In genomic region chr1:36285450-36286101, GRCh38 we compare ENCODE assay signal across 8 cellular contexts. TPM values are rescaled to one million over a fixed set of nuclear protein-coding genes. Genes with fewer than 3 reads are reported as not detected.
DNase-seq lines count a peak whose midpoint lies in the region; ATAC-seq and TF ChIP-seq lines count a peak whose summit lies in the region.

No MANE protein-coding gene starts in this region.

- H3K4me1 ChIP-seq in BE2C (no peaks in the 10 kb centered on the region), HEK293 (ENCODE audit: control insufficient read depth, insufficient read depth, low read length) (no peaks in the 10 kb centered on the region), right lobe of liver (peaks cover 0 to 9% (median 4%) of the 10 kb centered on the region in 4 donors)

- WGBS in right lobe of liver (ENCODE audit: insufficient coverage, low coverage, low lambda C conversion rate, missing lambda C conversion rate): 28% methylated on average over 7 of the region's 7 CpGs

- peaks cover 29% of the 10 kb centered on the region for H3K36me3 ChIP-seq in BE2C
- H3K36me3 ChIP-seq in HEK293 (ENCODE audit: control insufficient read depth in 2 of 2, insufficient read depth in 1 of 2, low read length in 2 of 2): peaks cover 29 to 80% of the 10 kb centered on the region in 2 experiments
- peaks cover 17 to 77% (median 36%) of the 10 kb centered on the region in 4 donors for H3K36me3 ChIP-seq in right lobe of liver

- H3K27me3 ChIP-seq in BE2C (no peaks in the 10 kb centered on the region), right lobe of liver (no peaks in the 10 kb centered on the region)

- no peak for TF ChIP-seq POLR2A in right lobe of liver (IDR thresholded peaks at IDR 0.05)

- no peak overlapping the region for H3K27ac ChIP-seq in HEK293 (ENCODE audit: extremely low read depth, low read depth, low read length)
- H3K27ac ChIP-seq in right lobe of liver: no peak overlapping the region

- H3K9me3 ChIP-seq in BE2C (no peaks in the 10 kb centered on the region), HEK293 (ENCODE audit: control insufficient read depth, insufficient read depth, low read depth, low read length) (no peaks in the 10 kb centered on the region), right lobe of liver (no peaks in the 10 kb centered on the region)

- ATAC-seq in right lobe of liver: peak; percentile 89 to 94 (median 90)
- no peak for ATAC-seq in GM21723 (IDR thresholded peaks at IDR 0.05; ENCODE audit: unreplicated experiment)

- peak; percentile 57 for DNase-seq in BE2C
- DNase-seq in NCI-H460 (ENCODE audit: extremely low read depth, low read depth): peak; percentile 72
- DNase-seq in activated CD4-positive, CD25-positive, alpha-beta regulatory T cell treated with anti-CD3 and anti-CD28 coated beads, Interleukin-2, amount 50 U/mL, for 16 hours (ENCODE audit: low read depth, low spot score): peak; percentile 44
- DNase-seq in dedifferentiated amniotic fluid mesenchymal stem cell (ENCODE audit: extremely low spot score): peak; percentile 88
- peak in 1 of 3 donors; percentile 70 for DNase-seq in right lobe of liver
- DNase-seq in stimulated activated CD8-positive, alpha-beta memory T cell treated with anti-CD3 and anti-CD28 coated beads, Interleukin-4, amount 100 ng/mL, for 1 hour (ENCODE audit: low read depth in 2 of 2, low spot score in 1 of 2): peak; percentile 26 to 32

- peak; percentile 60 for TF ChIP-seq CTCF in BE2C (IDR thresholded peaks at IDR 0.05; ENCODE audit: low read depth, low read length)
- peak; percentile 58; the same call in 1 of the 2 replicates for TF ChIP-seq CTCF in HEK293 (tag by site-specific recombination; IDR thresholded peaks at IDR 0.05)
- peak; percentile 74 to 77 (median 76) for TF ChIP-seq CTCF in right lobe of liver (IDR thresholded peaks at IDR 0.05)

- CTCF ChIA-PET in HEK293 (lab: Yijun Ruan, JAX): interaction anchor here (0.6 to 5.6 kb wide), 43 partner anchors 9 to 394 kb away, joined by 3 to 74 read pairs (median 4); partner anchors contain the start of genes SH3D21, THRAP3 and TRAPPC3

- POLR2A ChIA-PET in HEK293 (lab: Yijun Ruan, JAX): interaction anchor here (0.6 to 1.4 kb wide), 5 partner anchors 18 to 137 kb away, joined by 3 to 5 read pairs (median 4); partner anchors contain the start of genes MAP7D1, THRAP3 and TRAPPC3

- H3K4me3 ChIP-seq in BE2C (ENCODE audit: low read depth, low read length) (no peak overlapping the region), HEK293 (ENCODE audit: low read depth, low read length) (no peak overlapping the region), right lobe of liver (no peak overlapping the region)

- intact Hi-C loops in right lobe of liver (cut with DNase I): loop anchor here (10.0 kb wide), 1 partner anchor 51 kb away; no protein-coding TSS in a partner anchor

TF ChIP-seq in HEK293, 187 proteins besides CTCF, POLR2A, EP300 and RAD21:
- TF ChIP-seq ZSCAN30 (tag by site-specific recombination; IDR thresholded peaks at IDR 0.05) (peak; percentile 51; the same call in 1 of the 2 replicates), ZNF701 (tag by site-specific recombination; IDR thresholded peaks at IDR 0.05) (no peak), ZNF2 (tag by site-specific recombination; IDR thresholded peaks at IDR 0.05) (peak; percentile 46; the same call in 1 of the 2 replicates), PRDM10 (tag by site-specific recombination; IDR thresholded peaks at IDR 0.05) (peak; percentile 29; the same call in 1 of the 2 replicates), ZNF837 (tag by site-specific recombination; IDR thresholded peaks at IDR 0.05) (no peak), ZNF843 (tag by site-specific recombination; IDR thresholded peaks at IDR 0.05) (no peak), SCRT1 (tag by site-specific recombination; IDR thresholded peaks at IDR 0.05; ENCODE audit: borderline replicate concordance) (no peak), ZNF660 (tag by site-specific recombination; IDR thresholded peaks at IDR 0.05) (peak; percentile 62; the same call in 1 of the 2 replicates), ZBTB21 (tag by site-specific recombination; IDR thresholded peaks at IDR 0.05) (no peak), ZNF654 (tag by site-specific recombination; IDR thresholded peaks at IDR 0.05; ENCODE audit: low read depth) (peak; percentile 85)

RNA-seq across cellular contexts. Expression of gene SH3D21, which starts 20.6 kb away (rescaled TPM):
- 1.9 TPM for polyA plus RNA-seq in BE2C (2012; ENCODE audit: insufficient read depth, insufficient read length, low read depth)
- total RNA-seq in NCI-H460 (2014; rRNA removed; shearing (Covaris generic)): 1.3 and 1.5 TPM in 2 replicates
- 2.9 and 7.0 TPM in 2 replicates for polyA plus RNA-seq in NCI-H460 (2014; cell fraction: nucleus; rRNA removed)
- 1 to 10 TPM in 4 of 6 experiments, under 1 TPM in 2; 0.50 to 5.1 (median 1.2) TPM for total RNA-seq in right lobe of liver

RNA-seq across cellular contexts. Expression of gene EVA1B, which starts 37.9 kb away (rescaled TPM):
- polyA plus RNA-seq in BE2C (2012; ENCODE audit: insufficient read depth, insufficient read length, low read depth): 6.5 TPM
- total RNA-seq in NCI-H460 (2014; rRNA removed; shearing (Covaris generic)): 1.6 and 2.9 TPM in 2 replicates
- 0.95 and 5.5 TPM in 2 replicates for polyA plus RNA-seq in NCI-H460 (2014; cell fraction: nucleus; rRNA removed)
- 10 to 100 TPM in 2 of 6 experiments, 1 to 10 TPM in 4; 3.2 to 20.6 (median 5.1) TPM for total RNA-seq in right lobe of liver
